ENCODE assay signal across 32 cellular contexts in genomic region chr4:83677656-83678055, GRCh38.
DNase-seq lines count a peak whose midpoint lies in the region; ATAC-seq, FAIRE-seq and TF ChIP-seq lines count a peak whose summit lies in the region.
"Had no signal": no experiment of that assay in that cellular context is flagged by ENCODE, and none has a peak within 500 bp of the region (broad histone marks: within the 10 kb centered on the region; RNA-seq: fewer than 3 reads in every experiment).

No MANE protein-coding gene starts in this region.

- H3K27me3 Mint-ChIP-seq in nephron (ENCODE audit: low read depth), result peaks cover 10% of the 10 kb centered on the region

- no peaks in the 10 kb centered on the region for H3K36me3 Mint-ChIP-seq in nephron (ENCODE audit: low read depth)
- H3K36me3 Mint-ChIP-seq: activated naive CD8-positive, alpha-beta T cell treated with anti-CD3 and anti-CD28 coated beads for 36 hours; immature natural killer cell; stimulated activated memory B cell treated with anti-CD40 and anti-IgM and Interleukin-4, amounts not matched to agents 10 μg/mL and 1 μg/mL and 100 μg/mL, for 72 hours had no signal

- peaks cover 30% of the 10 kb centered on the region for H3F3A ChIP-seq in GM23248 (ENCODE audit: insufficient read depth)

- no peaks in the 10 kb centered on the region for H3K36me3 ChIP-seq in GM23248 (ENCODE audit: low read depth)
- no peaks in the 10 kb centered on the region for H3K36me3 ChIP-seq in transverse colon
- H3K36me3 ChIP-seq: BLaER1 treated with 17β-estradiol and CSF1 and Interleukin-3, amounts not matched to agents 10 nM and 100 nM; MG63; upper lobe of left lung had no signal

- H3K4me1 Mint-ChIP-seq in nephron, result peaks cover 5% of the 10 kb centered on the region
- H3K4me1 Mint-ChIP-seq: activated naive CD8-positive, alpha-beta T cell treated with anti-CD3 and anti-CD28 coated beads for 36 hours; immature natural killer cell; nephron progenitor cell; stimulated activated memory B cell treated with anti-CD40 and anti-IgM and Interleukin-4, amounts not matched to agents 10 μg/mL and 1 μg/mL and 100 μg/mL, for 72 hours had no signal

- DNase-seq in AG08395 (ENCODE audit: low spot score) (peak; percentile 23), GM23248 (peak; percentile 83), DMS79 (lab: John Stamatoyannopoulos, UW) (no peak), transverse colon (no peak), mesenteric fat pad (ENCODE audit: low spot score) (no peak)
- DNase-seq: activated CD4-positive, alpha-beta T cell treated with anti-CD3 and anti-CD28 coated beads, Interleukin-2, amount 50 U/mL, for 1 hour; activated CD4-positive, CD25-positive, alpha-beta regulatory T cell; activated gamma-delta T cell; activated naive CD8-positive, alpha-beta T cell treated with anti-CD3 and anti-CD28 coated beads for 36 hours; activated T-cell treated with anti-CD3 and anti-CD28 coated beads, Interleukin-2, amount 50 U/mL, for 4 hours; cortex of kidney; DMS53; GDM1; immature natural killer cell; left colon; mammary epithelial cell; MG63; NCI-H1105 treated with DMSO at 0.1 percent for 48 hours; NCI-H2029; NCI-H2227 treated with DMSO at 0.1 percent for 48 hours; NCI-H526 treated with DMSO at 0.1 percent for 48 hours; nephron progenitor cell; NK-92 treated with Interleukin-12 subunit alpha and Interleukin-12 subunit beta, amount 100 ng/mL, for 24 hours; upper lobe of left lung had no signal

- peak overlapping the region; percentile 60 for H3K9ac ChIP-seq in GM23248
- H3K9ac ChIP-seq: KMS-11 had no signal

- no peak for TF ChIP-seq EP300 in transverse colon (IDR thresholded peaks at IDR 0.05; ENCODE audit: low read depth)

- peak overlapping the region in 2 of 3 experiments; percentile 9 to 14 for H3K27ac Mint-ChIP-seq in nephron
- H3K27ac Mint-ChIP-seq: activated naive CD8-positive, alpha-beta T cell treated with anti-CD3 and anti-CD28 coated beads for 36 hours; immature natural killer cell; nephron progenitor cell; stimulated activated memory B cell treated with anti-CD40 and anti-IgM and Interleukin-4, amounts not matched to agents 10 μg/mL and 1 μg/mL and 100 μg/mL, for 72 hours had no signal

- TF ChIP-seq POLR2A in transverse colon (IDR thresholded peaks at IDR 0.05), result no peak

- no peaks in the 10 kb centered on the region for H3K9me3 Mint-ChIP-seq in nephron
- H3K9me3 Mint-ChIP-seq: activated naive CD8-positive, alpha-beta T cell treated with anti-CD3 and anti-CD28 coated beads for 36 hours; activated T-cell treated with anti-CD3 and anti-CD28 coated beads, Interleukin-2, amount 50 U/mL, for 4 hours; nephron progenitor cell; stimulated activated memory B cell treated with anti-CD40 and anti-IgM and Interleukin-4, amounts not matched to agents 10 μg/mL and 1 μg/mL and 100 μg/mL, for 72 hours had no signal

- in situ Hi-C loops in GM23248 (cut with MboI) (no loop called here), transverse colon (cut with MboI; ENCODE audit: low pct_ligation_motif_present in 1 of 4, low pct_unique_long_range_greater_than_20kb in 1 of 4, low sequenced_read_pairs in 3 of 4) (no loop called here)

- no peaks in the 10 kb centered on the region for H3K79me2 ChIP-seq in GM23248 (ENCODE audit: insufficient read depth)

- H3K4me2 ChIP-seq in GM23248 (ENCODE audit: unreplicated experiment), result peak overlapping the region; percentile 59
- H3K4me2 ChIP-seq: KMS-11 had no signal

- H2AFZ ChIP-seq in GM23248, result peak overlapping the region; percentile 62

- WGBS in GM23248 (ENCODE audit: low coverage in 1 of 2, low lambda C conversion rate in 2 of 2, missing lambda C conversion rate in 2 of 2), 2 experiments, result 2 to 3% methylated on average over 3 of the region's 3 CpGs
- WGBS in transverse colon (ENCODE audit: low coverage in 1 of 2), 2 donors, result 55 to 80% methylated on average over 3 of the region's 3 CpGs

- no peak for ATAC-seq in HG02970 (IDR thresholded peaks at IDR 0.05; ENCODE audit: low FRiP score, unreplicated experiment)
- ATAC-seq: activated T-cell treated with anti-CD3 and anti-CD28 coated beads, Interleukin-2, amount 50 U/mL, for 4 hours; left colon had no signal

- peak overlapping the region; percentile 24 for H3K4me3 ChIP-seq in GM23248
- H3K4me3 ChIP-seq in transverse colon, result no peak overlapping the region
- H3K4me3 ChIP-seq: BLaER1 treated with 17β-estradiol and CSF1 and Interleukin-3, amounts not matched to agents 10 nM and 100 nM; MG63; skin epidermis; upper lobe of left lung had no signal

- H3K27me3 ChIP-seq in GM23248 (replicated peaks; ENCODE audit: insufficient read depth), result no peaks in the 10 kb centered on the region
- H3K27me3 ChIP-seq in transverse colon, result peaks cover 10% of the 10 kb centered on the region
- H3K27me3 ChIP-seq: BLaER1 treated with 17β-estradiol and CSF1 and Interleukin-3, amounts not matched to agents 10 nM and 100 nM; MG63; upper lobe of left lung had no signal

- no peaks in the 10 kb centered on the region for H4K20me1 ChIP-seq in GM23248 (ENCODE audit: insufficient read depth)
- H4K20me1 ChIP-seq: BLaER1 treated with 17β-estradiol and CSF1 and Interleukin-3, amounts not matched to agents 10 nM and 100 nM had no signal

- peak; percentile 54 for FAIRE-seq in endometrium (lab: Jason Lieb, UNC)
- FAIRE-seq: TTC549 had no signal

- H3K9me2 ChIP-seq in GM23248 (ENCODE audit: insufficient read depth), result no peaks in the 10 kb centered on the region

- intact Hi-C loops in transverse colon (cut with DNase I; ENCODE audit: low total_unique reads), result no loop called here

- no peaks in the 10 kb centered on the region for H3K9me3 ChIP-seq in GM23248 (ENCODE audit: low read depth)
- H3K9me3 ChIP-seq in transverse colon, result no peaks in the 10 kb centered on the region
- H3K9me3 ChIP-seq: BLaER1 treated with 17β-estradiol and CSF1 and Interleukin-3, amounts not matched to agents 10 nM and 100 nM; MG63; upper lobe of left lung had no signal

- no peak overlapping the region for H3K4me3 Mint-ChIP-seq in nephron
- H3K4me3 Mint-ChIP-seq: activated naive CD8-positive, alpha-beta T cell treated with anti-CD3 and anti-CD28 coated beads for 36 hours; activated T-cell treated with anti-CD3 and anti-CD28 coated beads, Interleukin-2, amount 50 U/mL, for 4 hours; immature natural killer cell; nephron progenitor cell; stimulated activated memory B cell treated with anti-CD40 and anti-IgM and Interleukin-4, amounts not matched to agents 10 μg/mL and 1 μg/mL and 100 μg/mL, for 72 hours had no signal

- TF ChIP-seq CTCF in nephron (IDR thresholded peaks at IDR 0.05; ENCODE audit: unreplicated experiment in 3 of 3) (no peak), transverse colon (IDR thresholded peaks at IDR 0.05) (no peak)

- peak overlapping the region; percentile 88 for H3K27ac ChIP-seq in GM23248
- H3K27ac ChIP-seq in transverse colon, result no peak overlapping the region
- H3K27ac ChIP-seq: BLaER1 treated with 17β-estradiol and CSF1 and Interleukin-3, amounts not matched to agents 10 nM and 100 nM; KMS-11; upper lobe of left lung had no signal

- H3K4me1 ChIP-seq in GM23248 (ENCODE audit: insufficient read depth), result peaks cover 28% of the 10 kb centered on the region
- no peaks in the 10 kb centered on the region for H3K4me1 ChIP-seq in transverse colon
- H3K4me1 ChIP-seq: upper lobe of left lung had no signal

Comparison
In these comparisons a context has a peak if more than half of its experiments do, and no peak if none do; other contexts are left out.
1. DNase-seq: peak in AG08395 (single experiment) and GM23248 (single experiment); none in DMS79 (single experiment), transverse colon (single experiment) and mesenteric fat pad (single experiment).